In genomic region chr4:40228497-40229365, GRCh38 we compare ENCODE assay signal across 1 cellular context.
TF ChIP-seq lines count a peak whose summit lies in the region.

No MANE protein-coding gene starts in this region.

TF ChIP-seq in GM12878, 131 proteins besides CTCF, POLR2A, EP300 and RAD21 (continues in another document):
- TF ChIP-seq ZBTB4 (CRISPR knock-in tag; IDR thresholded peaks at IDR 0.05) (no peak), ZNF274 (IDR thresholded peaks at IDR 0.05; ENCODE audit: insufficient read depth, insufficient read length) (no peak), PBX3 (IDR thresholded peaks at IDR 0.05; ENCODE audit: insufficient replicate concordance, low read depth, low read length) (no peak), PML (IDR thresholded peaks at IDR 0.05; ENCODE audit: low read length) (peak; percentile 66), CHD2 (IDR thresholded peaks at IDR 0.05; ENCODE audit: borderline replicate concordance, low read depth, low read length) (no peak), TCF12 (IDR thresholded peaks at IDR 0.05; ENCODE audit: low read depth, low read length) (peak; percentile 43; the same call in 1 of the 2 replicates), POLR2AphosphoS5 (IDR thresholded peaks at IDR 0.05; ENCODE audit: low read length) (peak; percentile 82), E4F1 (IDR thresholded peaks at IDR 0.05; ENCODE audit: borderline replicate concordance, partially characterized antibody) (no peak), NKRF (conservative IDR thresholded peaks at IDR 0.05) (no peak), POLR2AphosphoS2 (IDR thresholded peaks at IDR 0.05; ENCODE audit: low read depth, low read length) (no peak), IRF3 (IDR thresholded peaks at IDR 0.05) (no peak), SIX5 (IDR thresholded peaks at IDR 0.05; ENCODE audit: low read depth, low read length, severe bottlenecking) (no peak), TCF7 (IDR thresholded peaks at IDR 0.05; ENCODE audit: borderline replicate concordance) (peak; percentile 81), EED (IDR thresholded peaks at IDR 0.05; ENCODE audit: low read depth) (peak; percentile 91), PRDM15 (CRISPR knock-in tag; IDR thresholded peaks at IDR 0.05) (no peak), IRF5 (IDR thresholded peaks at IDR 0.05; ENCODE audit: borderline replicate concordance) (no peak), TBL1XR1 (IDR thresholded peaks at IDR 0.05; ENCODE audit: low read depth, low read length) (peak; percentile 94), RBBP5 (conservative IDR thresholded peaks at IDR 0.05) (no peak), ZBTB33 (IDR thresholded peaks at IDR 0.05) (no peak), ATF3 (IDR thresholded peaks at IDR 0.05; ENCODE audit: borderline replicate concordance, extremely low read depth, low read depth, low read length) (no peak), CHD1 (IDR thresholded peaks at IDR 0.05; ENCODE audit: low read depth, low read length) (no peak), MEF2A (IDR thresholded peaks at IDR 0.05; ENCODE audit: insufficient read depth, low read depth, low read length) (peak; percentile 82), ZNF217 (IDR thresholded peaks at IDR 0.05) (no peak), MLLT1 (IDR thresholded peaks at IDR 0.05) (0 out of 2 replicates have a peak, but pooled peaks have one; percentile 29), NFYA (IDR thresholded peaks at IDR 0.05; ENCODE audit: borderline replicate concordance, low read depth, low read length) (no peak), CBX3 (IDR thresholded peaks at IDR 0.05; ENCODE audit: borderline replicate concordance, low read depth) (no peak), RB1 (IDR thresholded peaks at IDR 0.05; ENCODE audit: borderline replicate concordance) (no peak), E2F4 (IDR thresholded peaks at IDR 0.05; ENCODE audit: low read depth, low read length) (no peak), HCFC1 (IDR thresholded peaks at IDR 0.05; ENCODE audit: low read length) (no peak), PAX5 (IDR thresholded peaks at IDR 0.05; ENCODE audit: borderline replicate concordance, low read depth, low read length) (peak; percentile 49; the same call in 1 of the 2 replicates), FOXK2 (IDR thresholded peaks at IDR 0.05) (no peak), FOS (IDR thresholded peaks at IDR 0.05; ENCODE audit: borderline replicate concordance, extremely low read depth, insufficient read length) (no peak), CEBPB (IDR thresholded peaks at IDR 0.05; ENCODE audit: borderline replicate concordance in 1 of 2, low read depth in 2 of 2, low read length in 2 of 2) (peak in 1 of 2 experiments; percentile 81; a peak in 2 of 4 replicates), SMAD5 (IDR thresholded peaks at IDR 0.05; ENCODE audit: low read depth) (no peak), NFIC (IDR thresholded peaks at IDR 0.05; ENCODE audit: low read depth, low read length) (peak; percentile 98), RCOR1 (conservative IDR thresholded peaks at IDR 0.05; ENCODE audit: low read depth, low read length) (no peak), RAD51 (IDR thresholded peaks at IDR 0.05) (no peak), EZH2 (IDR thresholded peaks at IDR 0.05; ENCODE audit: borderline replicate concordance, control insufficient read depth, low read depth, low read length) (no peak)
